In genomic region chr7:69880848-69881247, GRCh38 we compare ENCODE assay signal across 1 cellular context.
TF ChIP-seq lines count a peak whose summit lies in the region.

No MANE protein-coding gene starts in this region.

TF ChIP-seq in HEK293, 187 proteins besides CTCF, POLR2A, EP300 and RAD21 (continued from another document):
- TF ChIP-seq ZSCAN4 (tag by site-specific recombination; IDR thresholded peaks at IDR 0.05) (no peak), ZBTB44 (tag by site-specific recombination; IDR thresholded peaks at IDR 0.05) (peak; percentile 78), ZNF549 (tag by site-specific recombination; IDR thresholded peaks at IDR 0.05) (no peak), ZNF121 (tag by site-specific recombination; IDR thresholded peaks at IDR 0.05) (no peak), ZNF843 (tag by site-specific recombination; IDR thresholded peaks at IDR 0.05) (no peak), ZNF692 (tag by site-specific recombination; IDR thresholded peaks at IDR 0.05) (no peak), HOXD13 (CRISPR knock-in tag; IDR thresholded peaks at IDR 0.05; ENCODE audit: borderline replicate concordance) (no peak), GLI2 (tag by site-specific recombination; IDR thresholded peaks at IDR 0.05; ENCODE audit: borderline replicate concordance, low read depth) (no peak), INSM2 (tag by site-specific recombination; IDR thresholded peaks at IDR 0.05) (no peak), WT1 (tag by site-specific recombination; IDR thresholded peaks at IDR 0.05) (peak; percentile 81), SCRT2 (tag by site-specific recombination; IDR thresholded peaks at IDR 0.05) (no peak), PRDM10 (tag by site-specific recombination; IDR thresholded peaks at IDR 0.05) (no peak), PRDM6 (tag by site-specific recombination; IDR thresholded peaks at IDR 0.05) (peak; percentile 95), ZNF76 (tag by site-specific recombination; IDR thresholded peaks at IDR 0.05; ENCODE audit: borderline replicate concordance, low read depth) (no peak), ZNF529 (tag by site-specific recombination; IDR thresholded peaks at IDR 0.05; ENCODE audit: insufficient replicate concordance) (no peak), ZNF600 (tag by site-specific recombination; IDR thresholded peaks at IDR 0.05) (no peak), TCF7L2 (IDR thresholded peaks at IDR 0.05; ENCODE audit: borderline replicate concordance, low read depth, low read length) (no peak), ZNF221 (tag by site-specific recombination; IDR thresholded peaks at IDR 0.05; ENCODE audit: borderline replicate concordance) (no peak), FEZF1 (tag by site-specific recombination; IDR thresholded peaks at IDR 0.05) (peak; percentile 53; the same call in 1 of the 2 replicates)
TF ChIP-seq in HEK293: peak in this region for 10.
